Comparison of ENCODE assay signal across 9 cellular contexts in genomic region chr9:86287013-86287412, GRCh38. TPM values are rescaled to one million over a fixed set of nuclear protein-coding genes. Genes with fewer than 3 reads are reported as not detected.
A peak's percentile ranks its signal among the peaks of the same experiment; 100 is the strongest.
DNase-seq lines count a peak whose midpoint lies in the region; ATAC-seq and TF ChIP-seq lines count a peak whose summit lies in the region.
"Had no signal": no experiment of that assay in that cellular context is flagged by ENCODE, and none has a peak within 500 bp of the region (broad histone marks: within the 10 kb centered on the region; RNA-seq: fewer than 3 reads in every experiment).

No MANE protein-coding gene starts in this region.

- DNase-seq in MCF 10A (ENCODE audit: unreplicated experiment): peak; percentile 62
- no peak for DNase-seq in breast epithelium (ENCODE audit: low spot score in 2 of 2)
- peak; percentile 57 for DNase-seq in NCI-H2227 treated with DMSO at 0.1 percent for 48 hours (lab: John Stamatoyannopoulos, UW)
- peak; percentile 28 for DNase-seq in dermis blood vessel endothelial cell
- no peak for DNase-seq in smooth muscle cell (lab: John Stamatoyannopoulos, UW; ENCODE audit: unreplicated experiment)

- H3K79me2 ChIP-seq in smooth muscle cell (ENCODE audit: low read depth): no peaks in the 10 kb centered on the region

- H3K4me3 ChIP-seq in breast epithelium (no peak overlapping the region), smooth muscle cell (no peak overlapping the region)

- no peaks in the 10 kb centered on the region for H4K20me1 ChIP-seq in smooth muscle cell (ENCODE audit: low read depth)

- no peak overlapping the region for H2AFZ ChIP-seq in smooth muscle cell (ENCODE audit: low read depth)

- POLR2A ChIA-PET in MCF 10A (lab: Yijun Ruan, JAX): interaction anchor here (0.9 to 3.1 kb wide), 2 partner anchors 8 to 344 kb away, joined by 3 to 12 read pairs; no protein-coding TSS in a partner anchor

- TF ChIP-seq CTCF in MCF 10A (IDR thresholded peaks at IDR 0.05; ENCODE audit: unreplicated experiment): no peak
- no peak for TF ChIP-seq CTCF in breast epithelium (IDR thresholded peaks at IDR 0.05)
- TF ChIP-seq CTCF in smooth muscle cell (IDR thresholded peaks at IDR 0.05; ENCODE audit: borderline replicate concordance, insufficient read depth, poor library complexity, severe bottlenecking): peak; percentile 31

- no peaks in the 10 kb centered on the region for H3K36me3 ChIP-seq in breast epithelium
- H3K36me3 ChIP-seq in smooth muscle cell (ENCODE audit: low read depth): peaks cover 4% of the 10 kb centered on the region

- H3K9me3 ChIP-seq in breast epithelium: no peaks in the 10 kb centered on the region
- H3K9me3 ChIP-seq in smooth muscle cell (replicated peaks; ENCODE audit: low read depth): no peaks in the 10 kb centered on the region

- H3K27ac Mint-ChIP-seq in MCF 10A (ENCODE audit: low read depth, unreplicated experiment): no peak overlapping the region
- H3K27ac Mint-ChIP-seq: stimulated activated naive CD8-positive, alpha-beta T cell treated with anti-CD3 and anti-CD28 coated beads, Interleukin-15, Interleukin-2, amounts not matched to agents 100 ng/mL and 50 ng/mL, for 24 hours had no signal

- no peaks in the 10 kb centered on the region for H3K27me3 Mint-ChIP-seq in MCF 10A (ENCODE audit: insufficient read depth, unreplicated experiment)
- H3K27me3 Mint-ChIP-seq: stimulated activated naive CD8-positive, alpha-beta T cell treated with anti-CD3 and anti-CD28 coated beads, Interleukin-15, Interleukin-2, amounts not matched to agents 100 ng/mL and 50 ng/mL, for 24 hours had no signal

- H3K4me3 Mint-ChIP-seq in MCF 10A (ENCODE audit: unreplicated experiment): no peak overlapping the region
- H3K4me3 Mint-ChIP-seq: stimulated activated naive CD8-positive, alpha-beta T cell treated with anti-CD3 and anti-CD28 coated beads, Interleukin-15, Interleukin-2, amounts not matched to agents 100 ng/mL and 50 ng/mL, for 24 hours had no signal

- WGBS in smooth muscle cell (ENCODE audit: low lambda C conversion rate): 18% methylated on average over 7 of the region's 7 CpGs

- H3K4me1 Mint-ChIP-seq in MCF 10A (ENCODE audit: insufficient read depth, unreplicated experiment): peaks cover 10% of the 10 kb centered on the region

- H3K36me3 Mint-ChIP-seq in MCF 10A (ENCODE audit: insufficient read depth, unreplicated experiment): peaks cover 84% of the 10 kb centered on the region

- H3K4me1 ChIP-seq in breast epithelium: no peaks in the 10 kb centered on the region
- peaks cover 14% of the 10 kb centered on the region for H3K4me1 ChIP-seq in smooth muscle cell (ENCODE audit: low read depth)

- H3K9ac ChIP-seq in smooth muscle cell (ENCODE audit: low read depth): no peak overlapping the region

- intact Hi-C loops in MCF 10A (cut with micrococcal nuclease): no loop called here
- intact Hi-C loops in breast epithelium (cut with DNase I; ENCODE audit: low total_unique reads): no loop called here

- no peaks in the 10 kb centered on the region for H3K9me3 Mint-ChIP-seq in MCF 10A (ENCODE audit: unreplicated experiment)
- H3K9me3 Mint-ChIP-seq: stimulated activated naive CD8-positive, alpha-beta T cell treated with anti-CD3 and anti-CD28 coated beads, Interleukin-15, Interleukin-2, amounts not matched to agents 100 ng/mL and 50 ng/mL, for 24 hours had no signal

- H3F3A ChIP-seq in smooth muscle cell (ENCODE audit: low read depth): no peaks in the 10 kb centered on the region

- no peak for TF ChIP-seq POLR2A in breast epithelium (IDR thresholded peaks at IDR 0.05)

- H3K27me3 ChIP-seq in breast epithelium (no peaks in the 10 kb centered on the region), smooth muscle cell (ENCODE audit: low read depth) (no peaks in the 10 kb centered on the region)

- H3K4me2 ChIP-seq in smooth muscle cell: peak overlapping the region; percentile 1

- CTCF ChIA-PET in MCF 10A (lab: Yijun Ruan, JAX): interaction anchor here (0.6 kb wide), 1 partner anchor 468 kb away, joined by 3 read pairs; no protein-coding TSS in a partner anchor

- ATAC-seq in GM21619 (IDR thresholded peaks at IDR 0.05; ENCODE audit: unreplicated experiment): no peak
- no peak for ATAC-seq in GM21423 (IDR thresholded peaks at IDR 0.05; ENCODE audit: unreplicated experiment)
- ATAC-seq in GM18858 (IDR thresholded peaks at IDR 0.05; ENCODE audit: unreplicated experiment): no peak

- H3K27ac ChIP-seq in breast epithelium: no peak overlapping the region
- no peak overlapping the region for H3K27ac ChIP-seq in smooth muscle cell (ENCODE audit: low read depth)

- no TSS peak for BruUV-seq in MCF 10A (replicated peaks; lab: Mats Ljungman, UMichigan)

RNA-seq across cellular contexts. Expression of gene ISCA1, which starts 4.7 kb away (rescaled TPM):
- total RNA-seq in MCF 10A (2022): 24.7 and 31.1 TPM in 2 replicates
- 10 to 100 TPM; 35.7 to 53.1 (median 38.3) TPM for total RNA-seq in breast epithelium
- 28.9 and 30.3 TPM in 2 replicates for total RNA-seq in dermis blood vessel endothelial cell
- total RNA-seq in smooth muscle cell: 36.8 and 38.9 TPM in 2 replicates
- polyA plus RNA-seq in smooth muscle cell: 19.8 and 25.3 TPM in 2 replicates

RNA-seq across cellular contexts. Expression of gene C9orf153, which starts 27.6 kb away (rescaled TPM):
- total RNA-seq in MCF 10A (2022) (0.19 TPM in 1 of 2 replicates, not detected in the other), breast epithelium (under 1 TPM; 0.59 to 0.80 (median 0.66) TPM), dermis blood vessel endothelial cell (0.14 TPM in 1 of 2 replicates, not detected in the other), smooth muscle cell (0.63 and 1.1 TPM in 2 replicates)
- 0.69 TPM in 1 of 2 replicates, not detected in the other for polyA plus RNA-seq in smooth muscle cell

Comparison
In these comparisons a context has a peak if more than half of its experiments do, and no peak if none do; other contexts are left out.
1. DNase-seq: peak in MCF 10A (single experiment), NCI-H2227 treated with DMSO at 0.1 percent for 48 hours (single experiment) and dermis blood vessel endothelial cell (single experiment); none in breast epithelium (0 of 2) and smooth muscle cell (single experiment).